10 cellular contexts compared by ENCODE assay signal in genomic region chr20:63819224-63819917, GRCh38. TPM values are rescaled to one million over a fixed set of nuclear protein-coding genes. Genes with fewer than 3 reads are reported as not detected.
DNase-seq lines count a peak whose midpoint lies in the region; ATAC-seq, FAIRE-seq and TF ChIP-seq lines count a peak whose summit lies in the region.
"Had no signal": no experiment of that assay in that cellular context is flagged by ENCODE, and none has a peak within 500 bp of the region (broad histone marks: within the 10 kb centered on the region; RNA-seq: fewer than 3 reads in every experiment).

No MANE protein-coding gene starts in this region.

- intact Hi-C loops in activated CD4-positive, alpha-beta T cell treated with anti-CD3 and anti-CD28 coated beads for 36 hours (cut with DNase I, micrococcal nuclease), result no loop called here
- intact Hi-C loops in heart right ventricle (cut with DNase I), result loop anchor here in 1 of 10 donors (10.0 kb wide), 1 partner anchor 45 kb away; the partner anchor contains the start of genes ABHD16B and TPD52L2

- H3K27me3 ChIP-seq in heart right ventricle, result no peaks in the 10 kb centered on the region
- H3K27me3 ChIP-seq in effector memory CD4-positive, alpha-beta T cell (replicated peaks; ENCODE audit: control insufficient read depth, insufficient read depth, low read length, poor library complexity, severe bottlenecking), result no peaks in the 10 kb centered on the region

- POLR2A ChIA-PET in activated CD4-positive, alpha-beta T cell treated with anti-CD3 and anti-CD28 coated beads for 36 hours (lab: Charles Lee), result no interaction called here
- POLR2A ChIA-PET in activated CD4-positive, alpha-beta T cell treated with anti-CD3 and anti-CD28 coated beads, Interleukin-2, amount 10 ng/mL, durations not matched to agents 7 days and 5 days (lab: Charles Lee), result no interaction called here

- H3K27ac Mint-ChIP-seq in activated CD4-positive, alpha-beta T cell treated with anti-CD3 and anti-CD28 coated beads for 36 hours, result no peak overlapping the region
- no peak overlapping the region for H3K27ac Mint-ChIP-seq in activated CD4-positive, alpha-beta T cell treated with anti-CD3 and anti-CD28 coated beads, Interleukin-2, amount 10 ng/mL, durations not matched to agents 7 days and 5 days

- no peaks in the 10 kb centered on the region for H3K4me1 Mint-ChIP-seq in activated CD4-positive, alpha-beta T cell treated with anti-CD3 and anti-CD28 coated beads for 36 hours
- H3K4me1 Mint-ChIP-seq in activated CD4-positive, alpha-beta T cell treated with anti-CD3 and anti-CD28 coated beads, Interleukin-2, amount 10 ng/mL, durations not matched to agents 7 days and 5 days, result no peaks in the 10 kb centered on the region

- DNase-seq in activated CD4-positive, alpha-beta T cell treated with anti-CD3 and anti-CD28 coated beads for 36 hours, result no peak
- DNase-seq in activated CD4-positive, alpha-beta T cell treated with anti-CD3 and anti-CD28 coated beads, Interleukin-2, amount 10 ng/mL, durations not matched to agents 7 days and 5 days, result no peak
- no peak for DNase-seq in heart right ventricle
- DNase-seq in stromal cell of bone marrow (ENCODE audit: low read depth), result peak; percentile 13
- no peak for DNase-seq in effector memory CD4-positive, alpha-beta T cell
- no peak for DNase-seq in stimulated activated naive CD4-positive, alpha-beta T cell treated with Interleukin-2 at 50 U/mL for 16 hours (lab: John Stamatoyannopoulos, UW)
- no peak for DNase-seq in islet precursor cell

- peak overlapping the region in 6 of 10 donors; percentile 6 to 53 (median 18) for H3K27ac ChIP-seq in heart right ventricle
- no peak overlapping the region for H3K27ac ChIP-seq in effector memory CD4-positive, alpha-beta T cell (ENCODE audit: insufficient read depth, low read length, poor library complexity, severe bottlenecking)
- H3K27ac ChIP-seq: C4-2B had no signal

- TF ChIP-seq CTCF in heart right ventricle (IDR thresholded peaks at IDR 0.05), result peak; percentile 5 to 58 (median 41)

- peak overlapping the region; percentile 15 for H3K4me3 Mint-ChIP-seq in activated CD4-positive, alpha-beta T cell treated with anti-CD3 and anti-CD28 coated beads for 36 hours
- H3K4me3 Mint-ChIP-seq in activated CD4-positive, alpha-beta T cell treated with anti-CD3 and anti-CD28 coated beads, Interleukin-2, amount 10 ng/mL, durations not matched to agents 7 days and 5 days, result no peak overlapping the region

- peak; percentile 67 for FAIRE-seq in TTC549 (lab: Jason Lieb, UNC)

- ATAC-seq in activated CD4-positive, alpha-beta T cell treated with anti-CD3 and anti-CD28 coated beads for 36 hours, result no peak
- ATAC-seq in heart right ventricle, result peak in 5 of 8 donors; percentile 20 to 60 (median 45)

- H3K9me3 ChIP-seq in heart right ventricle, result no peaks in the 10 kb centered on the region
- H3K9me3 ChIP-seq in effector memory CD4-positive, alpha-beta T cell (ENCODE audit: control insufficient read depth, low read length), result no peaks in the 10 kb centered on the region

- peaks cover 0 to 4% (median 0%) of the 10 kb centered on the region in 9 donors for H3K36me3 ChIP-seq in heart right ventricle
- H3K36me3 ChIP-seq in effector memory CD4-positive, alpha-beta T cell (ENCODE audit: control insufficient read depth, insufficient read depth, low read length), result no peaks in the 10 kb centered on the region

- 40 to 52% methylated on average over 24 of the region's 24 CpGs for WGBS in heart right ventricle, 2 donors

- peak overlapping the region in 1 of 10 donors; percentile 13 for H3K4me3 ChIP-seq in heart right ventricle
- no peak overlapping the region for H3K4me3 ChIP-seq in effector memory CD4-positive, alpha-beta T cell (ENCODE audit: insufficient read depth, low read depth, low read length, poor library complexity, severe bottlenecking)

- H3K9me3 Mint-ChIP-seq in activated CD4-positive, alpha-beta T cell treated with anti-CD3 and anti-CD28 coated beads for 36 hours (ENCODE audit: low read depth), result no peaks in the 10 kb centered on the region
- no peaks in the 10 kb centered on the region for H3K9me3 Mint-ChIP-seq in activated CD4-positive, alpha-beta T cell treated with anti-CD3 and anti-CD28 coated beads, Interleukin-2, amount 10 ng/mL, durations not matched to agents 7 days and 5 days

- H3K4me1 ChIP-seq in heart right ventricle, result peaks cover 5 to 69% (median 25%) of the 10 kb centered on the region in 9 donors
- no peaks in the 10 kb centered on the region for H3K4me1 ChIP-seq in effector memory CD4-positive, alpha-beta T cell (ENCODE audit: control insufficient read depth, insufficient read depth, low read length, poor library complexity, severe bottlenecking)

- H3K36me3 Mint-ChIP-seq in activated CD4-positive, alpha-beta T cell treated with anti-CD3 and anti-CD28 coated beads for 36 hours (ENCODE audit: low read depth), result no peaks in the 10 kb centered on the region
- H3K36me3 Mint-ChIP-seq in activated CD4-positive, alpha-beta T cell treated with anti-CD3 and anti-CD28 coated beads, Interleukin-2, amount 10 ng/mL, durations not matched to agents 7 days and 5 days (ENCODE audit: low read depth), result no peaks in the 10 kb centered on the region

- H3K27me3 Mint-ChIP-seq in activated CD4-positive, alpha-beta T cell treated with anti-CD3 and anti-CD28 coated beads for 36 hours, result peaks cover 9% of the 10 kb centered on the region
- H3K27me3 Mint-ChIP-seq in activated CD4-positive, alpha-beta T cell treated with anti-CD3 and anti-CD28 coated beads, Interleukin-2, amount 10 ng/mL, durations not matched to agents 7 days and 5 days, result peaks cover 3% of the 10 kb centered on the region

- CTCF ChIA-PET in activated CD4-positive, alpha-beta T cell treated with anti-CD3 and anti-CD28 coated beads for 36 hours (lab: Charles Lee), result interaction anchor here (1.5 kb wide), 1 partner anchor 34 kb away, joined by 6 read pairs; no protein-coding TSS in a partner anchor
- CTCF ChIA-PET in activated CD4-positive, alpha-beta T cell treated with anti-CD3 and anti-CD28 coated beads, Interleukin-2, amount 10 ng/mL, durations not matched to agents 7 days and 5 days (lab: Charles Lee), result interaction anchor here (0.8 to 1.0 kb wide), 3 partner anchors 9 to 34 kb away, joined by 3 to 4 read pairs (median 4); no protein-coding TSS in a partner anchor

RNA-seq across cellular contexts. Expression of gene ZBTB46, which starts 11.7 kb away (rescaled TPM):
- total RNA-seq in activated CD4-positive, alpha-beta T cell treated with anti-CD3 and anti-CD28 coated beads for 36 hours, result 1 to 10 TPM in 1 of 2 experiments, under 1 TPM in 1; 0.88 to 1.3 TPM
- not detected for total RNA-seq in activated CD4-positive, alpha-beta T cell treated with anti-CD3 and anti-CD28 coated beads, Interleukin-2, amount 10 ng/mL, durations not matched to agents 7 days and 5 days
- 10 to 100 TPM; 10.2 to 25.4 (median 14.7) TPM for total RNA-seq in heart right ventricle
- polyA plus RNA-seq in heart right ventricle, result 10 to 100 TPM in 1 of 2 donors, 1 to 10 TPM in 1; 5.6 to 10.3 TPM

RNA-seq across cellular contexts. Expression of gene ABHD16B, which starts 41.9 kb away (rescaled TPM):
- total RNA-seq in activated CD4-positive, alpha-beta T cell treated with anti-CD3 and anti-CD28 coated beads for 36 hours, result under 1 TPM; 0.11 to 0.16 TPM
- not detected for total RNA-seq in activated CD4-positive, alpha-beta T cell treated with anti-CD3 and anti-CD28 coated beads, Interleukin-2, amount 10 ng/mL, durations not matched to agents 7 days and 5 days
- not detected for total RNA-seq in heart right ventricle
- polyA plus RNA-seq in heart right ventricle, result under 1 TPM; 0.32 to 0.59 TPM
- total RNA-seq: M059J had no signal

RNA-seq across cellular contexts. Expression of gene TPD52L2, which starts 45.7 kb away (rescaled TPM):
- total RNA-seq in activated CD4-positive, alpha-beta T cell treated with anti-CD3 and anti-CD28 coated beads for 36 hours, result 10 to 100 TPM; 54.0 to 56.3 TPM
- total RNA-seq in activated CD4-positive, alpha-beta T cell treated with anti-CD3 and anti-CD28 coated beads, Interleukin-2, amount 10 ng/mL, durations not matched to agents 7 days and 5 days, result 10 to 100 TPM; 39.6 to 41.6 TPM
- total RNA-seq in heart right ventricle, result 10 to 100 TPM; 60.1 to 83.0 (median 72.8) TPM
- 100 to 1,000 TPM in 1 of 2 donors, 10 to 100 TPM in 1; 50.6 to 119 TPM for polyA plus RNA-seq in heart right ventricle

Comparison
In these comparisons a context has a peak if more than half of its experiments do, and no peak if none do; other contexts are left out.
1. RNA of gene ZBTB46, which starts 11.7 kb away (total RNA-seq): 10.2 to 25.4 TPM in heart right ventricle; 0.88 to 1.3 TPM in activated CD4-positive, alpha-beta T cell treated with anti-CD3 and anti-CD28 coated beads for 36 hours and not detected in activated CD4-positive, alpha-beta T cell treated with anti-CD3 and anti-CD28 coated beads, Interleukin-2, amount 10 ng/mL, durations not matched to agents 7 days and 5 days; every median in the first group is over 4 times any median in the second.